9 cellular contexts compared by ENCODE assay signal in genomic region chrX:110320588-110320987, GRCh38. TPM values are rescaled to one million over a fixed set of nuclear protein-coding genes. Genes with fewer than 3 reads are reported as not detected.
"Had no signal": no experiment of that assay in that cellular context is flagged by ENCODE, and none has a peak within 500 bp of the region (broad histone marks: within the 10 kb centered on the region; RNA-seq: fewer than 3 reads in every experiment).

No MANE protein-coding gene starts in this region.

- H3K27ac Mint-ChIP-seq: activated CD4-positive, alpha-beta T cell treated with anti-CD3 and anti-CD28 coated beads, Interleukin-2, amount 10 ng/mL, durations not matched to agents 24 days and 14 days; WTC11 had no signal

- H3K4me3 Mint-ChIP-seq: activated CD4-positive, alpha-beta T cell treated with anti-CD3 and anti-CD28 coated beads, Interleukin-2, amount 10 ng/mL, durations not matched to agents 24 days and 14 days; WTC11 had no signal

- H3K9me3 Mint-ChIP-seq: activated CD4-positive, alpha-beta T cell treated with anti-CD3 and anti-CD28 coated beads, Interleukin-2, amount 10 ng/mL, durations not matched to agents 24 days and 14 days; WTC11 had no signal

- H3K36me3 ChIP-seq: cardiac muscle cell, neutrophil, transverse colon had no signal

- H3K9me3 ChIP-seq: neutrophil, transverse colon had no signal

- H3K27ac ChIP-seq: cardiac muscle cell, neutrophil, skin epidermis, transverse colon had no signal

- ATAC-seq: WTC11 had no signal

- H3K4me3 ChIP-seq: cardiac muscle cell, skin epidermis, transverse colon had no signal

- H3K27me3 ChIP-seq: cardiac muscle cell, transverse colon had no signal

- DNase-seq: activated CD4-positive, alpha-beta T cell treated with anti-CD3 and anti-CD28 coated beads, Interleukin-2, amount 10 ng/mL, durations not matched to agents 24 days and 14 days; activated naive CD4-positive, alpha-beta T cell treated with Interleukin-2 at 50 U/mL for 16 hours; kidney glomerular epithelial cell; substantia nigra; transverse colon had no signal

- H3K36me3 Mint-ChIP-seq: WTC11 had no signal

RNA-seq across cellular contexts. Expression of gene RTL9, which starts 38.1 kb away (rescaled TPM):
- total RNA-seq: activated CD4-positive, alpha-beta T cell treated with anti-CD3 and anti-CD28 coated beads, Interleukin-2, amount 10 ng/mL, durations not matched to agents 24 days and 14 days had no signal
